31 cellular contexts compared by ENCODE assay signal in genomic region chr4:7023486-7023885, GRCh38.
"Had no signal": no experiment of that assay in that cellular context is flagged by ENCODE, and none has a peak within 500 bp of the region (broad histone marks: within the 10 kb centered on the region; RNA-seq: fewer than 3 reads in every experiment).

No MANE protein-coding gene starts in this region.

- H3K9me3 Mint-ChIP-seq: activated CD4-positive, alpha-beta memory T cell treated with anti-CD3 and anti-CD28 coated beads for 36 hours; activated naive CD4-positive, alpha-beta T cell treated with anti-CD3 and anti-CD28 coated beads for 36 hours; activated naive CD8-positive, alpha-beta T cell treated with anti-CD3 and anti-CD28 coated beads, Interleukin-2, amount 50 U/mL, for 24 hours; activated T-cell treated with anti-CD3 and anti-CD28 coated beads, Interleukin-2, amount 50 U/mL, for 72 hours; effector memory CD8-positive, alpha-beta T cell; immature natural killer cell; mesothelial cell of epicardium; natural killer cell; type B pancreatic cell had no signal

- H2AFZ ChIP-seq: hepatocyte, parathyroid adenoma had no signal

- H3K9me3 ChIP-seq: body of pancreas, esophagus muscularis mucosa, left lung, neutrophil, right lobe of liver, testis, vagina had no signal

- H3K27me3 Mint-ChIP-seq: activated CD4-positive, alpha-beta memory T cell treated with anti-CD3 and anti-CD28 coated beads for 36 hours; activated naive CD8-positive, alpha-beta T cell treated with anti-CD3 and anti-CD28 coated beads, Interleukin-2, amount 50 U/mL, for 24 hours; effector memory CD8-positive, alpha-beta T cell; stimulated activated naive B cell treated with anti-CD40 and anti-IgM and Interleukin-4, amounts not matched to agents 10 μg/mL and 1 μg/mL and 100 μg/mL, for 72 hours; type B pancreatic cell had no signal

- DNase-seq: activated CD4-positive, alpha-beta memory T cell treated with anti-CD3 and anti-CD28 coated beads for 36 hours; activated CD4-positive, alpha-beta T cell treated with anti-CD3 and anti-CD28 coated beads for 4 hours; activated effector memory CD4-positive, alpha-beta T cell treated with Interleukin-2 at 50 U/mL for 16 hours; activated naive CD4-positive, alpha-beta T cell treated with anti-CD3 and anti-CD28 coated beads for 36 hours; activated naive CD8-positive, alpha-beta T cell treated with anti-CD3 and anti-CD28 coated beads, Interleukin-2, amount 50 U/mL, for 24 hours; activated T-cell treated with anti-CD3 and anti-CD28 coated beads, Interleukin-2, amount 50 U/mL, for 72 hours; body of pancreas; dermis blood vessel endothelial cell; effector memory CD8-positive, alpha-beta T cell; glutamatergic neuron; immature natural killer cell; kidney glomerular epithelial cell; left lung; natural killer cell; stimulated activated CD4-positive, alpha-beta T cell treated with anti-CD3 and anti-CD28 coated beads, Interleukin-15, amount 100 ng/mL, for 24 hours; stimulated activated CD8-positive, alpha-beta memory T cell treated with anti-CD3 and anti-CD28 coated beads, Interleukin-4, amount 100 ng/mL, for 48 hours; stimulated activated naive B cell treated with anti-CD40 and anti-IgM and Interleukin-4, amounts not matched to agents 10 μg/mL and 1 μg/mL and 100 μg/mL, for 72 hours; T-helper 1 cell; T-helper 9 cell; testis had no signal

- H3K79me2 ChIP-seq: parathyroid adenoma had no signal

- H3K27ac ChIP-seq: body of pancreas, esophagus muscularis mucosa, left lung, neutrophil, parathyroid adenoma, right lobe of liver, skin epidermis, testis, vagina had no signal

- H3K36me3 Mint-ChIP-seq: natural killer cell had no signal

- H3K9ac ChIP-seq: parathyroid adenoma had no signal

- H3K4me1 ChIP-seq: body of pancreas, esophagus muscularis mucosa, left lung, parathyroid adenoma, testis, vagina had no signal

- H3K4me1 Mint-ChIP-seq: activated naive CD8-positive, alpha-beta T cell treated with anti-CD3 and anti-CD28 coated beads, Interleukin-2, amount 50 U/mL, for 24 hours; immature natural killer cell; mesothelial cell of epicardium had no signal

- H3K27ac Mint-ChIP-seq: activated CD4-positive, alpha-beta memory T cell treated with anti-CD3 and anti-CD28 coated beads for 36 hours; activated naive CD4-positive, alpha-beta T cell treated with anti-CD3 and anti-CD28 coated beads for 36 hours; activated naive CD8-positive, alpha-beta T cell treated with anti-CD3 and anti-CD28 coated beads, Interleukin-2, amount 50 U/mL, for 24 hours; activated T-cell treated with anti-CD3 and anti-CD28 coated beads, Interleukin-2, amount 50 U/mL, for 72 hours; mesothelial cell of epicardium; natural killer cell; stimulated activated naive B cell treated with anti-CD40 and anti-IgM and Interleukin-4, amounts not matched to agents 10 μg/mL and 1 μg/mL and 100 μg/mL, for 72 hours; type B pancreatic cell had no signal

- H3K4me3 ChIP-seq: body of pancreas, esophagus muscularis mucosa, hepatocyte, left lung, right lobe of liver, skin epidermis, testis, vagina had no signal

- H3K4me2 ChIP-seq: hepatocyte had no signal

- H3K4me3 Mint-ChIP-seq: activated CD4-positive, alpha-beta memory T cell treated with anti-CD3 and anti-CD28 coated beads for 36 hours; activated naive CD4-positive, alpha-beta T cell treated with anti-CD3 and anti-CD28 coated beads for 36 hours; activated naive CD8-positive, alpha-beta T cell treated with anti-CD3 and anti-CD28 coated beads, Interleukin-2, amount 50 U/mL, for 24 hours; activated T-cell treated with anti-CD3 and anti-CD28 coated beads, Interleukin-2, amount 50 U/mL, for 72 hours; effector memory CD8-positive, alpha-beta T cell; immature natural killer cell; mesothelial cell of epicardium; natural killer cell; stimulated activated naive B cell treated with anti-CD40 and anti-IgM and Interleukin-4, amounts not matched to agents 10 μg/mL and 1 μg/mL and 100 μg/mL, for 72 hours; type B pancreatic cell had no signal

- FAIRE-seq: endothelial cell of umbilical vein, frontal cortex had no signal

- H3K27me3 ChIP-seq: body of pancreas, esophagus muscularis mucosa, hepatocyte, left lung, neutrophil, right lobe of liver, testis, vagina had no signal
